17 cellular contexts compared by ENCODE assay signal in the genomic region with DNA sequence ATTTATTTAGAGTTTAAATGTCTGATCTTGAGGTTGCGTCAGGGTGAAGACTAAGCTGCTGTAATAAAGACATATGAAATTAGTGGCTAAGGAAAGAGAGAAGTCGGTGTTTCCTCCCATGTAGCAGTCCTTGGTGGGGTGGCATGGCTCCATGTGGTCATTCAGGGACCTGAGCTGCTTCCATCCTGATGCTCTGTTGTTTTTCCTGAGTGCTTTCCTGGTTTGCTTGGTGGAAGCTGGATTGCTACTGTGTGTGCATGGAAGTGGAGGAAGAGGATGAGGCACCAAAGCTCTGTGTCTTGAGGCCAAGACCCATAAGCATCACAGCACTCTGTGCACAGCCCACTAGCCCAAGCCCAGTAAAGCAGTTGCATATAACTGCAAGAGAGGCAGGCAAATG.
"Had no signal": no experiment of that assay in that cellular context is flagged by ENCODE, and none has a peak within 500 bp of the region (broad histone marks: within the 10 kb centered on the region; RNA-seq: fewer than 3 reads in every experiment).

No MANE protein-coding gene starts in this region.

- H3K27ac Mint-ChIP-seq: progenitor cell of endocrine pancreas; stimulated activated naive B cell treated with anti-CD40 and anti-IgM and Interleukin-4, amounts not matched to agents 10 μg/mL and 1 μg/mL and 100 μg/mL, for 72 hours; type B pancreatic cell had no signal

- H3K4me1 Mint-ChIP-seq: stimulated activated naive B cell treated with anti-CD40 and anti-IgM and Interleukin-4, amounts not matched to agents 10 μg/mL and 1 μg/mL and 100 μg/mL, for 72 hours had no signal

- H3K4me3 Mint-ChIP-seq: stimulated activated naive B cell treated with anti-CD40 and anti-IgM and Interleukin-4, amounts not matched to agents 10 μg/mL and 1 μg/mL and 100 μg/mL, for 72 hours; type B pancreatic cell had no signal

- H3K36me3 Mint-ChIP-seq: stimulated activated naive B cell treated with anti-CD40 and anti-IgM and Interleukin-4, amounts not matched to agents 10 μg/mL and 1 μg/mL and 100 μg/mL, for 72 hours; type B pancreatic cell had no signal

- H3K27me3 Mint-ChIP-seq: naive thymus-derived CD8-positive, alpha-beta T cell; progenitor cell of endocrine pancreas; type B pancreatic cell had no signal

- H3K27me3 ChIP-seq: dorsolateral prefrontal cortex, neutrophil, right lobe of liver, stomach, tibial artery had no signal

- H3K27ac ChIP-seq: dorsolateral prefrontal cortex, neutrophil, parathyroid adenoma, right lobe of liver, stomach, tibial artery had no signal

- DNase-seq: dorsolateral prefrontal cortex; effector CD4-positive, alpha-beta T cell; hypothalamus; kidney; naive thymus-derived CD8-positive, alpha-beta T cell; right lobe of liver; small intestine; stimulated activated CD4-positive, alpha-beta T cell treated with anti-CD3 and anti-CD28 coated beads, Interleukin-15, amount 100 ng/mL, for 24 hours; stimulated activated CD4-positive, alpha-beta T cell treated with anti-CD3 and anti-CD28 coated beads, Interleukin-2, amount 100 ng/mL, for 48 hours; stimulated activated naive B cell treated with anti-CD40 and anti-IgM and Interleukin-4, amounts not matched to agents 10 μg/mL and 1 μg/mL and 100 μg/mL, for 72 hours; stomach; tibial artery had no signal

- H3K4me1 ChIP-seq: parathyroid adenoma, right lobe of liver, stomach, tibial artery had no signal

- ATAC-seq: left lobe of liver; naive thymus-derived CD8-positive, alpha-beta T cell; right lobe of liver; stimulated activated naive B cell treated with anti-CD40 and anti-IgM and Interleukin-4, amounts not matched to agents 10 μg/mL and 1 μg/mL and 100 μg/mL, for 72 hours had no signal

- H3K9me3 Mint-ChIP-seq: stimulated activated naive B cell treated with anti-CD40 and anti-IgM and Interleukin-4, amounts not matched to agents 10 μg/mL and 1 μg/mL and 100 μg/mL, for 72 hours had no signal

- H3K9me3 ChIP-seq: neutrophil, right lobe of liver, stomach, tibial artery had no signal

- H3K4me3 ChIP-seq: dorsolateral prefrontal cortex, right lobe of liver, stomach, tibial artery had no signal

- H3K36me3 ChIP-seq: neutrophil, right lobe of liver, stomach, tibial artery had no signal
